Comparison of ENCODE assay signal across 25 cellular contexts in genomic region chr1:213163278-213163711, GRCh38.
DNase-seq lines count a peak whose midpoint lies in the region; ATAC-seq, FAIRE-seq and TF ChIP-seq lines count a peak whose summit lies in the region.
"Had no signal": no experiment of that assay in that cellular context is flagged by ENCODE, and none has a peak within 500 bp of the region (broad histone marks: within the 10 kb centered on the region; RNA-seq: fewer than 3 reads in every experiment).

No MANE protein-coding gene starts in this region.

- H3K36me3 ChIP-seq in PC-3 (ENCODE audit: low read depth, low read length) = no peaks in the 10 kb centered on the region
- H3K36me3 ChIP-seq in smooth muscle cell (ENCODE audit: low read depth) = peaks cover 8% of the 10 kb centered on the region
- no peaks in the 10 kb centered on the region for H3K36me3 ChIP-seq in WERI-Rb-1
- H3K36me3 ChIP-seq: heart left ventricle, left lung, thoracic aorta had no signal

- TF ChIP-seq CTCF in PC-3 (conservative IDR thresholded peaks at IDR 0.05; ENCODE audit: low read depth, low read length) (no peak), smooth muscle cell (IDR thresholded peaks at IDR 0.05; ENCODE audit: borderline replicate concordance, insufficient read depth, poor library complexity, severe bottlenecking) (no peak), WERI-Rb-1 (IDR thresholded peaks at IDR 0.05; ENCODE audit: low read depth, low read length) (no peak)

- H3F3A ChIP-seq in PC-3 (ENCODE audit: low read length, unreplicated experiment) (no peaks in the 10 kb centered on the region), smooth muscle cell (ENCODE audit: low read depth) (no peaks in the 10 kb centered on the region)

- 53% methylated on average over 3 of the region's 3 CpGs for whole genome bisulfite sequencing in smooth muscle cell (ENCODE audit: low lambda C conversion rate)

- ATAC-seq in PC-3 = peak; percentile 24; the same call in 1 of the 2 replicates
- ATAC-seq in GM19463 (IDR thresholded peaks at IDR 0.05; ENCODE audit: unreplicated experiment) = no peak
- ATAC-seq: activated CD8-positive, alpha-beta memory T cell treated with anti-CD3 and anti-CD28 coated beads, Interleukin-2, amount 10 ng/mL, durations not matched to agents 7 days and 5 days; body of pancreas; CD8-positive, alpha-beta T cell; GM12878; heart left ventricle; left lung had no signal

- intact Hi-C loops in PC-3 (cut with micrococcal nuclease) = no loop called here

- no peaks in the 10 kb centered on the region for H3K4me1 ChIP-seq in PC-3 (ENCODE audit: insufficient read depth, low read length)
- H3K4me1 ChIP-seq in smooth muscle cell (ENCODE audit: low read depth) = peaks cover 5% of the 10 kb centered on the region
- H3K4me1 ChIP-seq: body of pancreas, left lung had no signal

- no peaks in the 10 kb centered on the region for H3K27me3 ChIP-seq in PC-3 (ENCODE audit: low read length)
- H3K27me3 ChIP-seq in smooth muscle cell (ENCODE audit: low read depth) = no peaks in the 10 kb centered on the region
- H3K27me3 ChIP-seq in WERI-Rb-1 (ENCODE audit: insufficient read depth, low read depth, severe bottlenecking) = no peaks in the 10 kb centered on the region
- H3K27me3 ChIP-seq: body of pancreas, heart left ventricle, left lung had no signal

- H3K9ac ChIP-seq in PC-3 (ENCODE audit: low read length) (no peak overlapping the region), smooth muscle cell (ENCODE audit: low read depth) (no peak overlapping the region)

- no TSS peak for BruUV-seq in PC-3 (replicated peaks; lab: Mats Ljungman, UMichigan)

- DNase-seq in EH (ENCODE audit: low read depth) = peak; percentile 40
- peak; percentile 27 for DNase-seq in PC-3
- peak; percentile 16 for DNase-seq in fibroblast of peridontal ligament (ENCODE audit: extremely low read depth)
- DNase-seq in smooth muscle cell (lab: John Stamatoyannopoulos, UW; ENCODE audit: unreplicated experiment) = no peak
- no peak for DNase-seq in islet precursor cell
- no peak for DNase-seq in WERI-Rb-1
- DNase-seq in urothelium cell line (ENCODE audit: low spot score) = no peak
- DNase-seq: activated CD4-positive, alpha-beta T cell treated with anti-CD3 and anti-CD28 coated beads for 4 hours; activated CD8-positive, alpha-beta memory T cell treated with anti-CD3 and anti-CD28 coated beads, Interleukin-2, amount 10 ng/mL, durations not matched to agents 7 days and 5 days; body of pancreas; CD8-positive, alpha-beta T cell; DMS153; effector CD4-positive, alpha-beta T cell; heart left ventricle; Kasumi-1; left lung; NCI-H1048; NCI-H1930; NCI-H226; PC-9; SIG-M5; T-helper 1 cell had no signal

- H2AFZ ChIP-seq in PC-3 (ENCODE audit: low read length) (no peak overlapping the region), smooth muscle cell (ENCODE audit: low read depth) (no peak overlapping the region)
- H2AFZ ChIP-seq: PC-9 had no signal

- H4K20me1 ChIP-seq in PC-3 (ENCODE audit: low read length) (no peaks in the 10 kb centered on the region), smooth muscle cell (ENCODE audit: low read depth) (peaks cover 26% of the 10 kb centered on the region)

- H3K9me3 ChIP-seq in PC-3 (ENCODE audit: low read length) = no peaks in the 10 kb centered on the region
- no peaks in the 10 kb centered on the region for H3K9me3 ChIP-seq in smooth muscle cell (replicated peaks; ENCODE audit: low read depth)
- H3K9me3 ChIP-seq in WERI-Rb-1 (ENCODE audit: severe bottlenecking) = no peaks in the 10 kb centered on the region
- H3K9me3 ChIP-seq: body of pancreas, heart left ventricle, left lung, thoracic aorta had no signal

- no peaks in the 10 kb centered on the region for H3K79me2 ChIP-seq in PC-3 (ENCODE audit: low read length)
- H3K79me2 ChIP-seq in smooth muscle cell (ENCODE audit: low read depth) = peaks cover 5% of the 10 kb centered on the region

- H3K4me3 ChIP-seq in PC-3 (ENCODE audit: low read length) = no peak overlapping the region
- no peak overlapping the region for H3K4me3 ChIP-seq in smooth muscle cell
- no peak overlapping the region for H3K4me3 ChIP-seq in WERI-Rb-1 (ENCODE audit: low read depth, low read length)
- H3K4me3 ChIP-seq: body of pancreas, GM12878, heart left ventricle, left lung, PC-9, thoracic aorta had no signal

- H3K4me2 ChIP-seq in PC-3 (ENCODE audit: low read length) (no peak overlapping the region), smooth muscle cell (peak overlapping the region; percentile 32)
- H3K4me2 ChIP-seq: PC-9 had no signal

- H3K9me2 ChIP-seq in PC-3 (replicated peaks; ENCODE audit: low read length) = no peaks in the 10 kb centered on the region

- H3K27ac ChIP-seq in PC-3 (ENCODE audit: low read length) = no peak overlapping the region
- no peak overlapping the region for H3K27ac ChIP-seq in smooth muscle cell (ENCODE audit: low read depth)
- no peak overlapping the region for H3K27ac ChIP-seq in WERI-Rb-1
- H3K27ac ChIP-seq: body of pancreas, left lung, PC-9, thoracic aorta had no signal

- CTCF ChIA-PET in PC-3 (lab: Charles Lee) = no interaction called here

- no peak for FAIRE-seq in urothelium cell line (lab: Jason Lieb, UNC)
- FAIRE-seq: GM12878 had no signal

- POLR2A ChIA-PET in PC-3 (lab: Charles Lee; ENCODE audit: unreplicated experiment) = no interaction called here

Comparison
In these comparisons a context has a peak if more than half of its experiments do, and no peak if none do; other contexts are left out.
1. DNase-seq: peak in EH (single experiment), PC-3 (single experiment) and fibroblast of peridontal ligament (single experiment); none in smooth muscle cell (single experiment), islet precursor cell (single experiment), WERI-Rb-1 (single experiment) and urothelium cell line (single experiment).